In the genomic region with DNA sequence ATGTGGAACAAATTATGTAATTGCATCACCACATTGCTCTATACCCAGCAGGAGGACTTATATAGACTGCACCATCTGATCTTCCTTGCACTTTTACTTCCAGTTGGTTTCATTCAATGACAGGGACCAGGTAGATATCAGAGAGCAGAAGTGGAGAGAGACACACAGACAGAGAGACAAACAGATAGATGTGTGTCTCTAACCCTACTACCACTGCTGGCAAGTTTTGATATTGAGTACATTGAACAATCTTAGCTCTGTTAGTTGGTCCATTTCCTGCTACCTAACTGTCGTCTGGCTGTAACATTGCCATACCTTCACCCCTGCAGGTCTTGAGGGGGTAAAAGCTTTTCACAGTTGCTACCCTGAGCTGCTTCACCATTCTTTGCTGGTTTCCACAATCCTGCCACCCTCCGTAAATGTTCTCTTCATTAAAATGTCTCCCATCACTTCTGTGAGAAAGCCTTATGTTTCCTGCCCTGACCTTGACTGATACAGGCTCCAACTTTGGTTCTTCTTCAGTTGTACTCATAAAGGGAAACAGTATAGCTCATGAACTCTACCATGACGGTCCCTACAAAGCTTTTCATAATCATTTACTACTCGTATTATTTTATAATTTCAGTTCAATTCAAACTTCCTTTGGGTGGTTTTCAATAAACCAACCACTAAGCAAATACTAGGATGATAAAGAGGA, we compare ENCODE assay signal across 15 cellular contexts.
A peak's percentile ranks its signal among the peaks of the same experiment; 100 is the strongest.
DNase-seq lines count a peak whose midpoint lies in the region; ATAC-seq, FAIRE-seq and TF ChIP-seq lines count a peak whose summit lies in the region.
"Had no signal": no experiment of that assay in that cellular context is flagged by ENCODE, and none has a peak within 500 bp of the region (broad histone marks: within the 10 kb centered on the region; RNA-seq: fewer than 3 reads in every experiment).

No MANE protein-coding gene starts in this region.

- BruUV-seq in GM12878 (replicated peaks; lab: Mats Ljungman, UMichigan) = no TSS peak

- H3K36me3 Mint-ChIP-seq in activated T-cell treated with anti-CD3 and anti-CD28 coated beads, Interleukin-2, amount 50 U/mL, for 4 hours (ENCODE audit: insufficient read depth) = peaks cover 4% of the 10 kb centered on the region

- RAD21 ChIA-PET in GM12878 (lab: Charles Lee; ENCODE audit: unreplicated experiment) = interaction anchor here (0.9 to 2.9 kb wide), 9 partner anchors 20 to 91 kb away, joined by 3 to 11 read pairs (median 4); a partner anchor contains a TSS

- TF ChIP-seq POLR2A in GM12878 (IDR thresholded peaks at IDR 0.05; ENCODE audit: low read depth, low read length) (no peak), lower leg skin (IDR thresholded peaks at IDR 0.05) (no peak)

- H4K20me1 ChIP-seq in OCI-LY3 (ENCODE audit: insufficient read depth, low read length) = no peaks in the 10 kb centered on the region
- no peaks in the 10 kb centered on the region for H4K20me1 ChIP-seq in GM12878 (ENCODE audit: control insufficient read depth, insufficient read depth)

- 0 out of 2 replicates have a peak overlapping the region, but pooled peaks have one; percentile 38 for H2AFZ ChIP-seq in OCI-LY3 (ENCODE audit: low read depth, low read length)
- peak overlapping the region; percentile 65 for H2AFZ ChIP-seq in GM12878 (ENCODE audit: control insufficient read depth, low read depth, low read length)

- H3K9ac ChIP-seq in OCI-LY3 (ENCODE audit: low read length) (no peak overlapping the region), GM12878 (ENCODE audit: control insufficient read depth, insufficient read depth, low read length) (no peak overlapping the region)
- H3K9ac ChIP-seq: SK-N-SH had no signal

- H3K27me3 ChIP-seq in OCI-LY3 (ENCODE audit: low read depth, low read length) = no peaks in the 10 kb centered on the region
- H3K27me3 ChIP-seq in GM12878 (replicated peaks in 1 of 2; ENCODE audit: control insufficient read depth in 2 of 2, insufficient read depth in 2 of 2, low read length in 1 of 2) = no peaks in the 10 kb centered on the region
- no peaks in the 10 kb centered on the region for H3K27me3 ChIP-seq in thymus (ENCODE audit: control insufficient read depth, insufficient read depth)

- H3K4me3 ChIP-seq in OCI-LY3 (ENCODE audit: low read length) = no peak overlapping the region
- no peak overlapping the region for H3K4me3 ChIP-seq in GM12878
- no peak overlapping the region for H3K4me3 ChIP-seq in thymus (ENCODE audit: low read length)
- no peak overlapping the region for H3K4me3 ChIP-seq in lower leg skin (ENCODE audit: low read depth, poor library complexity, severe bottlenecking)

- intact Hi-C loops in GM12878 (cut with micrococcal nuclease; ENCODE audit: unreplicated experiment) (loop anchor here (5.0 kb wide), 1 partner anchor 83 kb away; no protein-coding TSS in a partner anchor), lower leg skin (cut with DNase I; ENCODE audit: low total_unique reads) (no loop called here)

- in situ Hi-C loops in GM12878 (cut with MboI) (no loop called here), GM13977 (cut with MboI; ENCODE audit: low pct_unique_long_range_greater_than_20kb, low sequenced_read_pairs, unreplicated experiment) (no loop called here)

- H3K27me3 Mint-ChIP-seq in activated T-cell treated with anti-CD3 and anti-CD28 coated beads, Interleukin-2, amount 50 U/mL, for 4 hours (ENCODE audit: low read depth) = no peaks in the 10 kb centered on the region

- no peaks in the 10 kb centered on the region for H3K36me3 ChIP-seq in OCI-LY3 (replicated peaks; ENCODE audit: low read depth, low read length)
- no peaks in the 10 kb centered on the region for H3K36me3 ChIP-seq in GM12878 (ENCODE audit: control insufficient read depth in 2 of 2, insufficient read depth in 2 of 2, low read length in 1 of 2)
- no peaks in the 10 kb centered on the region for H3K36me3 ChIP-seq in thymus (ENCODE audit: control insufficient read depth, insufficient read depth)

- H3K4me3 Mint-ChIP-seq in activated T-cell treated with anti-CD3 and anti-CD28 coated beads, Interleukin-2, amount 50 U/mL, for 4 hours = peak overlapping the region; percentile 2

- peaks cover 30% of the 10 kb centered on the region for H3K4me1 Mint-ChIP-seq in activated T-cell treated with anti-CD3 and anti-CD28 coated beads, Interleukin-2, amount 50 U/mL, for 4 hours (ENCODE audit: low read depth)

- H3K9me3 Mint-ChIP-seq in activated T-cell treated with anti-CD3 and anti-CD28 coated beads, Interleukin-2, amount 50 U/mL, for 4 hours = no peaks in the 10 kb centered on the region

- no peak for TF ChIP-seq RAD21 in GM12878 (IDR thresholded peaks at IDR 0.05; ENCODE audit: insufficient read depth, low read depth, low read length)

- ATAC-seq in activated T-cell treated with anti-CD3 and anti-CD28 coated beads, Interleukin-2, amount 50 U/mL, for 4 hours = peak in 1 of 2 donors; percentile 49
- ATAC-seq in GM12878 = peak; percentile 11; the same call in 1 of the 3 replicates

- H3K79me2 ChIP-seq in OCI-LY3 (ENCODE audit: low read length) = no peaks in the 10 kb centered on the region
- H3K79me2 ChIP-seq in GM12878 (ENCODE audit: control insufficient read depth, insufficient read depth, low read length) = no peaks in the 10 kb centered on the region

- 75% methylated on average over 4 of the region's 4 CpGs for WGBS in GM12878 (ENCODE audit: insufficient coverage, insufficient replicate concordance, low lambda C conversion rate, missing lambda C conversion rate)
- 35% methylated on average over 4 of the region's 4 CpGs for WGBS in thymus
- 82 to 84% methylated on average over 4 of the region's 4 CpGs for WGBS in lower leg skin, 2 donors

- no peak overlapping the region for H3K4me2 ChIP-seq in OCI-LY3 (ENCODE audit: low read length)
- H3K4me2 ChIP-seq in GM12878 (ENCODE audit: control insufficient read depth, insufficient read depth) = peak overlapping the region; percentile 24; the same call in 1 of the 2 replicates
- H3K4me2 ChIP-seq: SK-N-SH had no signal

- SMC1A ChIA-PET in GM12878 (lab: Charles Lee; ENCODE audit: uncharacterized antibody, unreplicated experiment) = interaction anchor here (0.7 to 7.6 kb wide), 16 partner anchors 11 to 267 kb away, joined by 3 to 46 read pairs (median 3); no protein-coding TSS in a partner anchor

- TF ChIP-seq CTCF in OCI-LY3 (IDR thresholded peaks at IDR 0.05; ENCODE audit: low read depth, low read length) (no peak), GM12878 (IDR thresholded peaks at IDR 0.05 in 2 of 3, conservative IDR thresholded peaks at IDR 0.05 in 1 of 3; ENCODE audit: control insufficient read depth in 2 of 3, extremely low read depth in 1 of 3, insufficient read depth in 1 of 3, low read depth in 3 of 3, low read length in 3 of 3) (no peak), lower leg skin (IDR thresholded peaks at IDR 0.05) (no peak), GM13977 (IDR thresholded peaks at IDR 0.05; ENCODE audit: extremely low read depth, insufficient read depth, missing control alignments) (no peak)

- H3K27ac ChIP-seq in OCI-LY3 (ENCODE audit: low read length) (no peak overlapping the region), GM12878 (ENCODE audit: control insufficient read depth, insufficient read depth) (peak overlapping the region; percentile 45; the same call in 1 of the 2 replicates), thymus (ENCODE audit: low read depth) (peak overlapping the region; percentile 64)

- CTCF ChIA-PET in GM12878 (lab: Yijun Ruan, JAX) = interaction anchor here (0.9 to 2.1 kb wide), 6 partner anchors 8 to 72 kb away, joined by 3 to 6 read pairs (median 4); no protein-coding TSS in a partner anchor

- POLR2A ChIA-PET in GM12878 (lab: Charles Lee) = interaction anchor here (0.8 to 1.1 kb wide), 6 partner anchors 9 to 84 kb away, joined by 3 to 6 read pairs (median 3); no protein-coding TSS in a partner anchor

- no peak for TF ChIP-seq EP300 in GM12878 (IDR thresholded peaks at IDR 0.05; ENCODE audit: borderline replicate concordance in 1 of 2, control insufficient read depth in 1 of 2, low read depth in 2 of 2, low read length in 2 of 2)

- H3K9me3 ChIP-seq in OCI-LY3 (ENCODE audit: insufficient read depth, low read length) (no peaks in the 10 kb centered on the region), GM12878 (replicated peaks; ENCODE audit: control insufficient read depth, insufficient read depth, low read length) (no peaks in the 10 kb centered on the region; the same call in 2 of the 3 replicates), thymus (ENCODE audit: control insufficient read depth) (no peaks in the 10 kb centered on the region)
- H3K9me3 ChIP-seq: SK-N-SH had no signal

- no peak for FAIRE-seq in GM12878 (lab: Jason Lieb, UNC)
- FAIRE-seq: keratinocyte had no signal

- no peak for DNase-seq in activated T-cell treated with anti-CD3 and anti-CD28 coated beads, Interleukin-2, amount 50 U/mL, for 4 hours
- DNase-seq in activated T-cell treated with anti-CD3 and anti-CD28 coated beads, Interleukin-2, amount 50 U/mL, for 1 hour = no peak
- no peak for DNase-seq in GM12878 (ENCODE audit: low read depth, low spot score)
- DNase-seq in lower leg skin (ENCODE audit: low spot score in 2 of 2) = no peak
- DNase-seq in NCI-H1105 (lab: John Stamatoyannopoulos, UW) = no peak
- no peak for DNase-seq in GM13977 (ENCODE audit: low spot score)
- DNase-seq: central memory CD4-positive, alpha-beta T cell; HCEC 1CT; KG1; NCI-H345; SK-N-SH; stimulated activated naive CD4-positive, alpha-beta T cell treated with Interleukin-2 at 50 U/mL for 16 hours had no signal

- H3K4me1 ChIP-seq in OCI-LY3 (ENCODE audit: low read length) = peaks cover 5% of the 10 kb centered on the region
- peaks cover 2% of the 10 kb centered on the region; the same call in 1 of the 2 replicates for H3K4me1 ChIP-seq in GM12878 (ENCODE audit: control insufficient read depth, insufficient read depth, low read length)
- peaks cover 23% of the 10 kb centered on the region for H3K4me1 ChIP-seq in thymus (ENCODE audit: control insufficient read depth, insufficient read depth, low read length)

TF ChIP-seq in GM12878, 131 proteins besides CTCF, POLR2A, EP300 and RAD21 (continues in another document):
- TF ChIP-seq NR2F1 (conservative IDR thresholded peaks at IDR 0.05) (no peak), ZNF207 (IDR thresholded peaks at IDR 0.05; ENCODE audit: borderline replicate concordance) (no peak), LARP7 (IDR thresholded peaks at IDR 0.05) (no peak), NBN (IDR thresholded peaks at IDR 0.05) (no peak), ATF7 (IDR thresholded peaks at IDR 0.05; ENCODE audit: low read depth) (no peak), NRF1 (conservative IDR thresholded peaks at IDR 0.05; ENCODE audit: low read depth, low read length) (no peak), SMC3 (IDR thresholded peaks at IDR 0.05; ENCODE audit: borderline replicate concordance, low read length) (no peak)
- TF ChIP-seq, protein P1, sequence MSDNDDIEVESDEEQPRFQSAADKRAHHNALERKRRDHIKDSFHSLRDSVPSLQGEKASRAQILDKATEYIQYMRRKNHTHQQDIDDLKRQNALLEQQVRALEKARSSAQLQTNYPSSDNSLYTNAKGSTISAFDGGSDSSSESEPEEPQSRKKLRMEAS (IDR thresholded peaks at IDR 0.05; ENCODE audit: low read depth, low read length) = no peak
